16 cellular contexts compared by ENCODE assay signal in the genomic region with DNA sequence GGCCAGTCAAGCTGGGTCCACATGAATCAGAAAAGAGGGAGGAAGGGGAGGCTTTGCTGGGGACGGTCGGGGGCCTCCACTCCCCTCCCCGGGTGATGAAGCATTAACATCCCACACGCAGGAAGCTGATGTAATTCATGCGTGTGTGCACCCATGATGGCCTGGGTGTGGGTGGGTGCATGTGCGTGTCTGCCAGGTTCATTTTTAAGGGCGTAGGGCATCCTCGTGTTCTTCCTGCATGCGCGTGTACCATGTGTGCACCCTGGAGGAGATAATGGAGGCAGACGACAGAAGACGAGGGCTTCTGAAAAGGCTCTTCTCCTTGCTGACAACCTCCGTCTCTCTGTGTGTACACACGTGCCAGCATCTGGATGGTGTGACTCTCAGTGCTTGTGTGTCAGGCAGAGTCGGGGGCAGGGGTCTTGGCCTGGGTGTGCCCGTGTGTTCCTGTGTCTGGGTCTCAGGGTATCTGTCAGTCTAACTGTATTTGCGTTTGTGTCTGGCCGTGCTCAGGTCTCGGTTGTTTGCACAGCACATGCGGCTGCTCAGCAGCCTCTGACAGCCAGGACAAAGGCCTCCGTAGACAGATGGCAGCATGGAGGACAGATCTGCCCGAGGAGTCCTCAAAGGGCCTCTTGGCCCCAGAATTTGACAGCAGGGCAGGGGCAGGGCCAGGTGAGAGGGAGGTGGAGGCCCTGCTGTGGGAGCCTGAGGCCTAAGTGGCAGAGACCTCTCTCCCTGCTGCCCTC. TPM values are rescaled to one million over a fixed set of nuclear protein-coding genes. Genes with fewer than 3 reads are reported as not detected.
DNase-seq lines count a peak whose midpoint lies in the region; ATAC-seq and TF ChIP-seq lines count a peak whose summit lies in the region.
"Had no signal": no experiment of that assay in that cellular context is flagged by ENCODE, and none has a peak within 500 bp of the region (broad histone marks: within the 10 kb centered on the region; RNA-seq: fewer than 3 reads in every experiment).

No MANE protein-coding gene starts in this region.

- WGBS in thyroid gland, 2 donors: 68 to 73% methylated on average over 16 to 22 of the region's 22 CpGs

- no peak for TF ChIP-seq POLR2A in thyroid gland (IDR thresholded peaks at IDR 0.05)

- H3K4me3 Mint-ChIP-seq in activated naive CD8-positive, alpha-beta T cell treated with anti-CD3 and anti-CD28 coated beads, Interleukin-2, amount 50 U/mL, for 24 hours: no peak overlapping the region
- H3K4me3 Mint-ChIP-seq in activated naive CD8-positive, alpha-beta T cell treated with anti-CD3 and anti-CD28 coated beads for 36 hours: no peak overlapping the region
- H3K4me3 Mint-ChIP-seq in osteocyte (ENCODE audit: unreplicated experiment): no peak overlapping the region
- H3K4me3 Mint-ChIP-seq in activated CD4-positive, alpha-beta T cell treated with anti-CD3 and anti-CD28 coated beads, Interleukin-2, amount 10 ng/mL, durations not matched to agents 24 days and 14 days: no peak overlapping the region
- H3K4me3 Mint-ChIP-seq: activated naive CD8-positive, alpha-beta T cell; immature natural killer cell; stimulated activated naive CD8-positive, alpha-beta T cell treated with anti-CD3 and anti-CD28 coated beads, Interleukin-15, amount 100 ng/mL, for 72 hours had no signal

- H3K27ac Mint-ChIP-seq in activated naive CD8-positive, alpha-beta T cell treated with anti-CD3 and anti-CD28 coated beads, Interleukin-2, amount 50 U/mL, for 24 hours: no peak overlapping the region
- no peak overlapping the region for H3K27ac Mint-ChIP-seq in activated naive CD8-positive, alpha-beta T cell treated with anti-CD3 and anti-CD28 coated beads for 36 hours
- H3K27ac Mint-ChIP-seq in osteocyte (ENCODE audit: unreplicated experiment): no peak overlapping the region
- no peak overlapping the region for H3K27ac Mint-ChIP-seq in activated CD4-positive, alpha-beta T cell treated with anti-CD3 and anti-CD28 coated beads, Interleukin-2, amount 10 ng/mL, durations not matched to agents 24 days and 14 days
- H3K27ac Mint-ChIP-seq: activated naive CD8-positive, alpha-beta T cell; immature natural killer cell had no signal

- intact Hi-C loops in thyroid gland (cut with DNase I): loop anchor here (10.0 kb wide), 3 partner anchors 118 to 412 kb away; a partner anchor contains a TSS
- intact Hi-C loops in activated CD4-positive, alpha-beta T cell treated with anti-CD3 and anti-CD28 coated beads, Interleukin-2, amount 10 ng/mL, durations not matched to agents 24 days and 14 days (cut with micrococcal nuclease): no loop called here

- H3K27ac ChIP-seq in thyroid gland: peak overlapping the region; percentile 76 to 94 (median 93)
- H3K27ac ChIP-seq: right lobe of liver had no signal

- peaks cover 9% of the 10 kb centered on the region for H3K4me1 Mint-ChIP-seq in activated naive CD8-positive, alpha-beta T cell treated with anti-CD3 and anti-CD28 coated beads, Interleukin-2, amount 50 U/mL, for 24 hours
- no peaks in the 10 kb centered on the region for H3K4me1 Mint-ChIP-seq in activated naive CD8-positive, alpha-beta T cell treated with anti-CD3 and anti-CD28 coated beads for 36 hours
- peaks cover 15% of the 10 kb centered on the region for H3K4me1 Mint-ChIP-seq in osteocyte (ENCODE audit: unreplicated experiment)
- peaks cover 11% of the 10 kb centered on the region for H3K4me1 Mint-ChIP-seq in activated CD4-positive, alpha-beta T cell treated with anti-CD3 and anti-CD28 coated beads, Interleukin-2, amount 10 ng/mL, durations not matched to agents 24 days and 14 days

- H3K4me1 ChIP-seq in thyroid gland: peaks cover 68 to 69% of the 10 kb centered on the region in 2 donors

- no peaks in the 10 kb centered on the region for H3K9me3 ChIP-seq in thyroid gland
- H3K9me3 ChIP-seq in MG63: no peaks in the 10 kb centered on the region
- H3K9me3 ChIP-seq: right lobe of liver had no signal

- peak; percentile 3 for ATAC-seq in activated naive CD8-positive, alpha-beta T cell treated with anti-CD3 and anti-CD28 coated beads, Interleukin-2, amount 50 U/mL, for 24 hours
- ATAC-seq: right lobe of liver; stimulated activated naive CD8-positive, alpha-beta T cell treated with anti-CD3 and anti-CD28 coated beads, Interleukin-15, amount 100 ng/mL, for 72 hours had no signal

- no peaks in the 10 kb centered on the region for H3K27me3 ChIP-seq in thyroid gland
- H3K27me3 ChIP-seq in MG63: no peaks in the 10 kb centered on the region
- H3K27me3 ChIP-seq: right lobe of liver had no signal

- H3K27me3 Mint-ChIP-seq in activated naive CD8-positive, alpha-beta T cell treated with anti-CD3 and anti-CD28 coated beads, Interleukin-2, amount 50 U/mL, for 24 hours: peaks cover 48% of the 10 kb centered on the region
- peaks cover 58% of the 10 kb centered on the region for H3K27me3 Mint-ChIP-seq in activated naive CD8-positive, alpha-beta T cell treated with anti-CD3 and anti-CD28 coated beads for 36 hours
- H3K27me3 Mint-ChIP-seq in osteocyte (ENCODE audit: unreplicated experiment): peaks cover 14% of the 10 kb centered on the region
- H3K27me3 Mint-ChIP-seq in activated CD4-positive, alpha-beta T cell treated with anti-CD3 and anti-CD28 coated beads, Interleukin-2, amount 10 ng/mL, durations not matched to agents 24 days and 14 days: peaks cover 32% of the 10 kb centered on the region

- DNase-seq in activated naive CD8-positive, alpha-beta T cell treated with anti-CD3 and anti-CD28 coated beads, Interleukin-2, amount 50 U/mL, for 24 hours: no peak
- no peak for DNase-seq in activated naive CD8-positive, alpha-beta T cell treated with anti-CD3 and anti-CD28 coated beads for 36 hours
- DNase-seq in NCI-H345 (lab: John Stamatoyannopoulos, UW): peak; percentile 31
- DNase-seq in fibroblast of pulmonary artery (ENCODE audit: low read depth): peak; percentile 20
- peak in 1 of 2 donors; percentile 41 for DNase-seq in thyroid gland
- DNase-seq in osteocyte (ENCODE audit: extremely low spot score, unreplicated experiment): no peak
- no peak for DNase-seq in activated CD4-positive, alpha-beta T cell treated with anti-CD3 and anti-CD28 coated beads, Interleukin-2, amount 10 ng/mL, durations not matched to agents 24 days and 14 days
- no peak for DNase-seq in MG63
- DNase-seq: activated CD4-positive, alpha-beta T cell treated with anti-CD3 and anti-CD28 coated beads for 48 hours; AML-193; dermis blood vessel endothelial cell; immature natural killer cell; NCI-H2029; stimulated activated naive CD8-positive, alpha-beta T cell treated with anti-CD3 and anti-CD28 coated beads, Interleukin-15, amount 100 ng/mL, for 72 hours had no signal

- no peaks in the 10 kb centered on the region for H3K9me3 Mint-ChIP-seq in activated naive CD8-positive, alpha-beta T cell treated with anti-CD3 and anti-CD28 coated beads, Interleukin-2, amount 50 U/mL, for 24 hours
- no peaks in the 10 kb centered on the region for H3K9me3 Mint-ChIP-seq in activated naive CD8-positive, alpha-beta T cell treated with anti-CD3 and anti-CD28 coated beads for 36 hours
- H3K9me3 Mint-ChIP-seq in osteocyte (ENCODE audit: unreplicated experiment): no peaks in the 10 kb centered on the region
- no peaks in the 10 kb centered on the region for H3K9me3 Mint-ChIP-seq in activated CD4-positive, alpha-beta T cell treated with anti-CD3 and anti-CD28 coated beads, Interleukin-2, amount 10 ng/mL, durations not matched to agents 24 days and 14 days
- H3K9me3 Mint-ChIP-seq: immature natural killer cell; stimulated activated naive CD8-positive, alpha-beta T cell treated with anti-CD3 and anti-CD28 coated beads, Interleukin-15, amount 100 ng/mL, for 72 hours had no signal

- H3K36me3 ChIP-seq in thyroid gland (peaks cover 4 to 11% of the 10 kb centered on the region in 2 donors), MG63 (no peaks in the 10 kb centered on the region)
- H3K36me3 ChIP-seq: right lobe of liver had no signal

- TF ChIP-seq CTCF in fibroblast of pulmonary artery (IDR thresholded peaks at IDR 0.05; ENCODE audit: low read length, missing control alignments) (no peak), thyroid gland (IDR thresholded peaks at IDR 0.05) (no peak), osteocyte (IDR thresholded peaks at IDR 0.05) (no peak)

- H3K4me3 ChIP-seq in fibroblast of pulmonary artery (replicated peaks; ENCODE audit: low read depth, low read length) (no peak overlapping the region), thyroid gland (replicated peaks in 1 of 3) (peak overlapping the region in 1 of 3 donors; percentile 83), MG63 (no peak overlapping the region)
- H3K4me3 ChIP-seq: right lobe of liver had no signal

- H3K36me3 Mint-ChIP-seq in activated naive CD8-positive, alpha-beta T cell treated with anti-CD3 and anti-CD28 coated beads, Interleukin-2, amount 50 U/mL, for 24 hours (ENCODE audit: low read depth): no peaks in the 10 kb centered on the region
- no peaks in the 10 kb centered on the region for H3K36me3 Mint-ChIP-seq in activated naive CD8-positive, alpha-beta T cell treated with anti-CD3 and anti-CD28 coated beads for 36 hours
- H3K36me3 Mint-ChIP-seq in osteocyte (ENCODE audit: unreplicated experiment): no peaks in the 10 kb centered on the region
- no peaks in the 10 kb centered on the region for H3K36me3 Mint-ChIP-seq in activated CD4-positive, alpha-beta T cell treated with anti-CD3 and anti-CD28 coated beads, Interleukin-2, amount 10 ng/mL, durations not matched to agents 24 days and 14 days (ENCODE audit: low read depth)
- H3K36me3 Mint-ChIP-seq: activated naive CD8-positive, alpha-beta T cell; immature natural killer cell had no signal

RNA-seq across cellular contexts. Expression of a gene that starts 2.4 kb away (rescaled TPM):
- total RNA-seq in activated naive CD8-positive, alpha-beta T cell treated with anti-CD3 and anti-CD28 coated beads for 36 hours: 1 to 10 TPM in 1 of 2 experiments, under 1 TPM in 1; 0.66 to 1.3 TPM
- total RNA-seq in thyroid gland (100 to 1,000 TPM; 256 to 588 (median 506) TPM), osteocyte (3.5 and 3.8 TPM in 2 replicates)
- total RNA-seq in activated CD4-positive, alpha-beta T cell treated with anti-CD3 and anti-CD28 coated beads, Interleukin-2, amount 10 ng/mL, durations not matched to agents 24 days and 14 days: 0.42 and 0.71 TPM in 2 replicates
- 0.22 TPM in 1 of 2 replicates, not detected in the other for total RNA-seq in MG63 (2014; rRNA removed; shearing (Covaris generic); ENCODE audit: low replicate concordance)

Comparison
In these comparisons a context has a peak if more than half of its experiments do, and no peak if none do; other contexts are left out.
1. DNase-seq: peak in NCI-H345 (single experiment) and fibroblast of pulmonary artery (single experiment); none in activated naive CD8-positive, alpha-beta T cell treated with anti-CD3 and anti-CD28 coated beads, Interleukin-2, amount 50 U/mL, for 24 hours (single experiment), activated naive CD8-positive, alpha-beta T cell treated with anti-CD3 and anti-CD28 coated beads for 36 hours (single experiment), osteocyte (single experiment), activated CD4-positive, alpha-beta T cell treated with anti-CD3 and anti-CD28 coated beads, Interleukin-2, amount 10 ng/mL, durations not matched to agents 24 days and 14 days (single experiment) and MG63 (single experiment).
2. RNA of a gene that starts 2.4 kb away (total RNA-seq): 256 to 588 TPM in thyroid gland; 3.5 to 3.8 TPM in osteocyte, 0.66 to 1.3 TPM in activated naive CD8-positive, alpha-beta T cell treated with anti-CD3 and anti-CD28 coated beads for 36 hours, 0.42 to 0.71 TPM in activated CD4-positive, alpha-beta T cell treated with anti-CD3 and anti-CD28 coated beads, Interleukin-2, amount 10 ng/mL, durations not matched to agents 24 days and 14 days and 0.22 TPM in MG63; every median in the first group is over 10 times any median in the second.